In the genomic region with DNA sequence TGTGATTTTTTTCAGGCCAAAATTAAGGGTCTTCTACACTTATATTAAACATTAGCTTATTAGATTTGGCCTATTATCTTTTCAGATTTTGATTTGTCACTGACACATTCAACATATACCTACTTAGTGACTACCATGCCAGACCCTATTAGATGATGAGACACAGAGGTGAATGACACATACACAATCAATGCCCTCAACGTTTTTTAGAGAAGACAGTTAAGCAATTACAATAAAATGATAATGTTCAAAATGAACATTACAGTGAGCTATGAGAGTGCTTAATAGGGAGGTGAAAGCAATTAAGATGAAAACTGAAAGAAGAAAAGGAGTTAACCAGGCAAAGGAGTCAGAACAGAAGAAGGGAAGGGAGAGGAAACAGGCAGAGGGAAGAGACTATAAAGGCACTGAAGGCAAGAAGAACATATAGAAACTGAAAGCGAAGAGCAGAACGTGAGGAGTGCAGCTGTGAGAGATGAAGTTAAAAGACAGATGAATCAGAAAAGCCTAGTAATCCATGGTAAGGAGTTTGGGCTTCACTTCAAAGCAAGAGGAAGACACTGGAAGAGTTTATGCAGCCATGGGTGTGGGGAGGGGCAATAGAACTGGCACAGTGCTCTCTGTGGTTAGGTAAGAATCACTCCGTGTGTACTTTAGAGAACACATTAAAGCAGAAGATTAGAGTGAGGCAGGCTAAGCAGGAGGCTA, we compare ENCODE assay signal across 9 cellular contexts.
A peak's percentile ranks its signal among the peaks of the same experiment; 100 is the strongest.
DNase-seq lines count a peak whose midpoint lies in the region; ATAC-seq and TF ChIP-seq lines count a peak whose summit lies in the region.
"Had no signal": no experiment of that assay in that cellular context is flagged by ENCODE, and none has a peak within 500 bp of the region (broad histone marks: within the 10 kb centered on the region; RNA-seq: fewer than 3 reads in every experiment).

No MANE protein-coding gene starts in this region.

- H3K4me1 Mint-ChIP-seq in activated T-cell treated with anti-CD3 and anti-CD28 coated beads, Interleukin-2, amount 50 U/mL, for 72 hours (ENCODE audit: low read depth), result no peaks in the 10 kb centered on the region
- H3K4me1 Mint-ChIP-seq: neural crest cell had no signal

- DNase-seq in GM03348 (ENCODE audit: low spot score) (peak; percentile 25), smooth muscle cell (lab: John Stamatoyannopoulos, UW; ENCODE audit: unreplicated experiment) (no peak), left lobe of liver (ENCODE audit: low spot score) (no peak), aorta (no peak), foreskin melanocyte (no peak)
- peak; percentile 2 to 7 for DNase-seq in activated T-cell treated with anti-CD3 and anti-CD28 coated beads, Interleukin-2, amount 50 U/mL, for 72 hours

- H3K4me2 ChIP-seq in smooth muscle cell, result peak overlapping the region; percentile 76

- H4K20me1 ChIP-seq in smooth muscle cell (ENCODE audit: low read depth), result peaks cover 23% of the 10 kb centered on the region

- H3K79me2 ChIP-seq in smooth muscle cell (ENCODE audit: low read depth), result no peaks in the 10 kb centered on the region

- H3K27me3 ChIP-seq in smooth muscle cell (ENCODE audit: low read depth) (no peaks in the 10 kb centered on the region), aorta (ENCODE audit: control insufficient read depth in 1 of 2, insufficient read depth in 2 of 2, low read length in 1 of 2) (no peaks in the 10 kb centered on the region)

- no peaks in the 10 kb centered on the region for H3K9me3 Mint-ChIP-seq in activated T-cell treated with anti-CD3 and anti-CD28 coated beads, Interleukin-2, amount 50 U/mL, for 72 hours
- H3K9me3 Mint-ChIP-seq: neural crest cell had no signal

- no peaks in the 10 kb centered on the region for H3K36me3 ChIP-seq in smooth muscle cell (ENCODE audit: low read depth)
- no peaks in the 10 kb centered on the region for H3K36me3 ChIP-seq in aorta (ENCODE audit: control insufficient read depth in 1 of 2, insufficient read depth in 2 of 2, low read length in 1 of 2)

- H3F3A ChIP-seq in smooth muscle cell (ENCODE audit: low read depth), result peaks cover 6% of the 10 kb centered on the region

- peaks cover 0 to 2% of the 10 kb centered on the region in 2 donors for H3K36me3 Mint-ChIP-seq in activated T-cell treated with anti-CD3 and anti-CD28 coated beads, Interleukin-2, amount 50 U/mL, for 72 hours (ENCODE audit: insufficient read depth in 2 of 2)

- H3K4me3 Mint-ChIP-seq in activated T-cell treated with anti-CD3 and anti-CD28 coated beads, Interleukin-2, amount 50 U/mL, for 72 hours, result no peak overlapping the region
- H3K4me3 Mint-ChIP-seq: neural crest cell had no signal

- intact Hi-C loops in aorta (cut with DNase I), result no loop called here

- H3K4me1 ChIP-seq in smooth muscle cell (ENCODE audit: low read depth), result no peaks in the 10 kb centered on the region
- peaks cover 0 to 3% of the 10 kb centered on the region in 2 donors for H3K4me1 ChIP-seq in aorta (ENCODE audit: control insufficient read depth in 1 of 2, insufficient read depth in 2 of 2, low read length in 2 of 2)

- H3K4me3 ChIP-seq in smooth muscle cell (peak overlapping the region; percentile 21), aorta (ENCODE audit: low read length in 2 of 2) (no peak overlapping the region)

- WGBS in smooth muscle cell (ENCODE audit: low lambda C conversion rate), result 18% methylated on average over 4 of the region's 4 CpGs
- 78 to 87% methylated on average over 4 of the region's 4 CpGs for WGBS in aorta, 2 donors

- H2AFZ ChIP-seq in smooth muscle cell (ENCODE audit: low read depth), result no peak overlapping the region

- H3K27ac Mint-ChIP-seq in activated T-cell treated with anti-CD3 and anti-CD28 coated beads, Interleukin-2, amount 50 U/mL, for 72 hours, result no peak overlapping the region

- H3K9me3 ChIP-seq in smooth muscle cell (replicated peaks; ENCODE audit: low read depth) (no peaks in the 10 kb centered on the region), aorta (ENCODE audit: control insufficient read depth, low read length) (no peaks in the 10 kb centered on the region)

- no peak overlapping the region for H3K9ac ChIP-seq in smooth muscle cell (ENCODE audit: low read depth)

- H3K27ac ChIP-seq in smooth muscle cell (ENCODE audit: low read depth), result peak overlapping the region; percentile 56
- H3K27ac ChIP-seq in aorta (ENCODE audit: low read depth in 1 of 2, low read length in 2 of 2), result no peak overlapping the region

- ATAC-seq in GM21367 (IDR thresholded peaks at IDR 0.05; ENCODE audit: unreplicated experiment) (peak; percentile 86), HG03521 (IDR thresholded peaks at IDR 0.05; ENCODE audit: unreplicated experiment) (peak; percentile 92), left lobe of liver (no peak), aorta (ENCODE audit: low FRiP score) (no peak)
- peak; percentile 82 to 86 for ATAC-seq in activated T-cell treated with anti-CD3 and anti-CD28 coated beads, Interleukin-2, amount 50 U/mL, for 72 hours (replicated peaks in 1 of 2)

- H3K27me3 Mint-ChIP-seq in activated T-cell treated with anti-CD3 and anti-CD28 coated beads, Interleukin-2, amount 50 U/mL, for 72 hours (ENCODE audit: low read depth), result no peaks in the 10 kb centered on the region

- TF ChIP-seq CTCF in smooth muscle cell (IDR thresholded peaks at IDR 0.05; ENCODE audit: borderline replicate concordance, insufficient read depth, poor library complexity, severe bottlenecking), result no peak

Comparison
In these comparisons a context has a peak if more than half of its experiments do, and no peak if none do; other contexts are left out.
1. DNase-seq: peak in GM03348 (single experiment) and activated T-cell treated with anti-CD3 and anti-CD28 coated beads, Interleukin-2, amount 50 U/mL, for 72 hours (2 of 2); none in smooth muscle cell (single experiment), left lobe of liver (single experiment), aorta (0 of 2) and foreskin melanocyte (single experiment).
2. ATAC-seq: peak in GM21367 (single experiment), HG03521 (single experiment) and activated T-cell treated with anti-CD3 and anti-CD28 coated beads, Interleukin-2, amount 50 U/mL, for 72 hours (2 of 2); none in left lobe of liver (single experiment) and aorta (single experiment).